Comparison of ENCODE assay signal across 2 cellular contexts in genomic region chr11:57523419-57523818, GRCh38.
A peak's percentile ranks its signal among the peaks of the same experiment; 100 is the strongest.
TF ChIP-seq lines count a peak whose summit lies in the region.

No MANE protein-coding gene starts in this region.

TF ChIP-seq in HepG2, 621 proteins besides CTCF, POLR2A, EP300 and RAD21:
- TF ChIP-seq ZNF530 (CRISPR knock-in tag; IDR thresholded peaks at IDR 0.05; ENCODE audit: low read depth), result no peak
- TF ChIP-seq ZNF770 (CRISPR knock-in tag; IDR thresholded peaks at IDR 0.05), result peak; percentile 56; the same call in 1 of the 2 replicates
- no peak for TF ChIP-seq THAP11 (CRISPR knock-in tag; IDR thresholded peaks at IDR 0.05)

TF ChIP-seq in WTC11, 78 proteins besides CTCF, POLR2A, EP300 and RAD21:
- TF ChIP-seq ZNF121 (CRISPR knock-in tag; IDR thresholded peaks at IDR 0.05) (peak; percentile 96), ZNF232 (CRISPR knock-in tag; IDR thresholded peaks at IDR 0.05) (no peak), JUN (CRISPR knock-in tag; IDR thresholded peaks at IDR 0.05) (no peak)
